ENCODE assay signal across 8 cellular contexts in genomic region chr19:43446746-43447489, GRCh38. TPM values are rescaled to one million over a fixed set of nuclear protein-coding genes. Genes with fewer than 3 reads are reported as not detected.
DNase-seq lines count a peak whose midpoint lies in the region; ATAC-seq and TF ChIP-seq lines count a peak whose summit lies in the region.

No MANE protein-coding gene starts in this region.

- no peak overlapping the region for H4K5ac ChIP-seq in mesendoderm (ENCODE audit: low read length)

- no peaks in the 10 kb centered on the region for H3K79me1 ChIP-seq in mesendoderm (ENCODE audit: low read length)

- intact Hi-C loops in CD4-positive, alpha-beta T cell (cut with DNase I, micrococcal nuclease) = loop anchor here (1.0 to 5.0 kb wide), 7 partner anchors 14 to 148 kb away; partner anchors contain the start of gene PHLDB3 (in 2 of the 2)

- H3K23ac ChIP-seq in mesendoderm (ENCODE audit: low read length) = no peak overlapping the region

- no peaks in the 10 kb centered on the region for H3K27me3 Mint-ChIP-seq in CD4-positive, alpha-beta T cell
- no peaks in the 10 kb centered on the region for H3K27me3 Mint-ChIP-seq in activated CD8-positive, alpha-beta T cell treated with anti-CD3 and anti-CD28 coated beads, Interleukin-2, amount 10 ng/mL, durations not matched to agents 7 days and 5 days (ENCODE audit: low read depth)

- no peak overlapping the region for H3K27ac ChIP-seq in CD4-positive, alpha-beta T cell (ENCODE audit: low read depth, low read length)
- H3K27ac ChIP-seq in effector memory CD4-positive, alpha-beta T cell (ENCODE audit: insufficient read depth, low read length, poor library complexity, severe bottlenecking) = no peak overlapping the region
- H3K27ac ChIP-seq in mesendoderm (ENCODE audit: low read depth, low read length) = no peak overlapping the region

- H3K27me3 ChIP-seq in CD4-positive, alpha-beta T cell (ENCODE audit: control insufficient read depth, insufficient read depth, low read length) = no peaks in the 10 kb centered on the region
- H3K27me3 ChIP-seq in effector memory CD4-positive, alpha-beta T cell (replicated peaks; ENCODE audit: control insufficient read depth, insufficient read depth, low read length, poor library complexity, severe bottlenecking) = no peaks in the 10 kb centered on the region
- H3K27me3 ChIP-seq in mesendoderm (ENCODE audit: insufficient read depth, low read length, poor library complexity) = no peaks in the 10 kb centered on the region

- no peak overlapping the region for H3K4ac ChIP-seq in mesendoderm (ENCODE audit: low read depth, low read length)

- no peak overlapping the region for H3K4me2 ChIP-seq in mesendoderm (ENCODE audit: low read length)

- no peaks in the 10 kb centered on the region for H3K9me3 ChIP-seq in CD4-positive, alpha-beta T cell (ENCODE audit: control insufficient read depth, low read length)
- no peaks in the 10 kb centered on the region for H3K9me3 ChIP-seq in effector memory CD4-positive, alpha-beta T cell (ENCODE audit: control insufficient read depth, low read length)

- DNase-seq in CD4-positive, alpha-beta T cell = peak; percentile 74 to 86 (median 78)
- DNase-seq in HEK293T (ENCODE audit: extremely low spot score) (peak; percentile 80), NCI-H82 (lab: John Stamatoyannopoulos, UW) (peak; percentile 84), mesendoderm (peak; percentile 80)
- DNase-seq in activated CD8-positive, alpha-beta T cell treated with anti-CD3 and anti-CD28 coated beads, Interleukin-2, amount 10 ng/mL, durations not matched to agents 7 days and 5 days = peak; percentile 85
- peak; percentile 52 to 74 (median 69) for DNase-seq in effector memory CD4-positive, alpha-beta T cell
- DNase-seq in stimulated activated CD8-positive, alpha-beta memory T cell treated with anti-CD3 and anti-CD28 coated beads, Interleukin-2, amount 100 ng/mL, for 1 hour (ENCODE audit: low read depth in 2 of 2) = peak; percentile 65 to 72

- POLR2A ChIA-PET in CD4-positive, alpha-beta T cell (lab: Charles Lee) = interaction anchor here (0.5 to 2.7 kb wide), 15 partner anchors 8 to 149 kb away, joined by 3 to 67 read pairs (median 5); partner anchors contain the start of genes IRGQ, PHLDB3 and ZNF576
- POLR2A ChIA-PET in HEK293T (lab: Yijun Ruan, JAX) = interaction anchor here (0.9 to 1.0 kb wide), 2 partner anchors 71 to 72 kb away, joined by 3 to 5 read pairs; no protein-coding TSS in a partner anchor
- POLR2A ChIA-PET in activated CD8-positive, alpha-beta T cell treated with anti-CD3 and anti-CD28 coated beads, Interleukin-2, amount 10 ng/mL, durations not matched to agents 7 days and 5 days (lab: Charles Lee) = interaction anchor here (0.6 to 1.4 kb wide), 5 partner anchors 17 to 148 kb away, joined by 3 to 9 read pairs (median 4); partner anchors contain the start of gene PHLDB3

- H3K9ac ChIP-seq in mesendoderm (ENCODE audit: low read length) = no peak overlapping the region

- no peaks in the 10 kb centered on the region for H3K36me3 ChIP-seq in effector memory CD4-positive, alpha-beta T cell (ENCODE audit: control insufficient read depth, insufficient read depth, low read length)
- no peaks in the 10 kb centered on the region for H3K36me3 ChIP-seq in mesendoderm (ENCODE audit: control insufficient read depth, insufficient read depth, low read length)

- H2BK15ac ChIP-seq in mesendoderm (replicated peaks; ENCODE audit: low read depth) = no peak overlapping the region

- no peak overlapping the region for H3K56ac ChIP-seq in mesendoderm (ENCODE audit: low read length)

- WGBS in mesendoderm (ENCODE audit: extremely low coverage, insufficient coverage, low lambda C conversion rate) = no CpG with 5 or more reads among the region's 14 CpGs

- no peaks in the 10 kb centered on the region for H3K79me2 ChIP-seq in mesendoderm (ENCODE audit: control insufficient read depth, insufficient read depth, low read length)

- CTCF ChIA-PET in CD4-positive, alpha-beta T cell (lab: Charles Lee) = interaction anchor here (0.6 to 5.1 kb wide), 24 partner anchors 10 to 216 kb away, joined by 3 to 96 read pairs (median 6); partner anchors contain the start of genes LYPD3, PHLDB3 and ZNF575
- CTCF ChIA-PET in HEK293T (lab: Yijun Ruan, JAX) = interaction anchor here (0.6 to 4.3 kb wide), 15 partner anchors 8 to 148 kb away, joined by 3 to 63 read pairs (median 5); partner anchors contain the start of genes PHLDB3 and ZNF575
- CTCF ChIA-PET in activated CD8-positive, alpha-beta T cell treated with anti-CD3 and anti-CD28 coated beads, Interleukin-2, amount 10 ng/mL, durations not matched to agents 7 days and 5 days (lab: Charles Lee) = interaction anchor here (0.5 to 6.6 kb wide), 34 partner anchors 10 to 363 kb away, joined by 3 to 387 read pairs (median 5); partner anchors contain the start of genes ETHE1, IRGQ, LYPD3 and PHLDB3

- no peak overlapping the region for H3K18ac ChIP-seq in mesendoderm (ENCODE audit: low read length)

- no peak overlapping the region for H3K4me3 Mint-ChIP-seq in CD4-positive, alpha-beta T cell
- H3K4me3 Mint-ChIP-seq in activated CD8-positive, alpha-beta T cell treated with anti-CD3 and anti-CD28 coated beads, Interleukin-2, amount 10 ng/mL, durations not matched to agents 7 days and 5 days = no peak overlapping the region

- H2BK5ac ChIP-seq in mesendoderm (ENCODE audit: low read length) = no peak overlapping the region

- no peaks in the 10 kb centered on the region for H3K9me3 Mint-ChIP-seq in CD4-positive, alpha-beta T cell
- no peaks in the 10 kb centered on the region for H3K9me3 Mint-ChIP-seq in activated CD8-positive, alpha-beta T cell treated with anti-CD3 and anti-CD28 coated beads, Interleukin-2, amount 10 ng/mL, durations not matched to agents 7 days and 5 days (ENCODE audit: insufficient read depth)

- no peak overlapping the region for H3K4me3 ChIP-seq in effector memory CD4-positive, alpha-beta T cell (ENCODE audit: insufficient read depth, low read depth, low read length, poor library complexity, severe bottlenecking)
- H3K4me3 ChIP-seq in mesendoderm (ENCODE audit: low read length) = no peak overlapping the region

- peak overlapping the region; percentile 81 for H3K27ac Mint-ChIP-seq in CD4-positive, alpha-beta T cell
- H3K27ac Mint-ChIP-seq in activated CD8-positive, alpha-beta T cell treated with anti-CD3 and anti-CD28 coated beads, Interleukin-2, amount 10 ng/mL, durations not matched to agents 7 days and 5 days = peak overlapping the region; percentile 18

- peak; percentile 97 for TF ChIP-seq CTCF in CD4-positive, alpha-beta T cell (IDR thresholded peaks at IDR 0.05)

- H3K36me3 Mint-ChIP-seq in CD4-positive, alpha-beta T cell (ENCODE audit: low read depth) = no peaks in the 10 kb centered on the region
- no peaks in the 10 kb centered on the region for H3K36me3 Mint-ChIP-seq in activated CD8-positive, alpha-beta T cell treated with anti-CD3 and anti-CD28 coated beads, Interleukin-2, amount 10 ng/mL, durations not matched to agents 7 days and 5 days (ENCODE audit: low read depth)

- peaks cover 39% of the 10 kb centered on the region for H3K4me1 Mint-ChIP-seq in CD4-positive, alpha-beta T cell (ENCODE audit: low read depth)
- peaks cover 25% of the 10 kb centered on the region for H3K4me1 Mint-ChIP-seq in activated CD8-positive, alpha-beta T cell treated with anti-CD3 and anti-CD28 coated beads, Interleukin-2, amount 10 ng/mL, durations not matched to agents 7 days and 5 days (ENCODE audit: low read depth)

- H4K8ac ChIP-seq in mesendoderm (ENCODE audit: low read depth, low read length) = no peak overlapping the region

- H2BK120ac ChIP-seq in mesendoderm (ENCODE audit: low read depth, low read length) = no peak overlapping the region

- peak; percentile 86 for ATAC-seq in CD4-positive, alpha-beta T cell (ENCODE audit: poor library complexity)
- ATAC-seq in activated CD8-positive, alpha-beta T cell treated with anti-CD3 and anti-CD28 coated beads, Interleukin-2, amount 10 ng/mL, durations not matched to agents 7 days and 5 days = peak; percentile 88
- ATAC-seq in HG02970 (IDR thresholded peaks at IDR 0.05; ENCODE audit: low FRiP score, unreplicated experiment) = no peak

- no peak overlapping the region for H2AK5ac ChIP-seq in mesendoderm (ENCODE audit: low read length)

- H3K4me1 ChIP-seq in effector memory CD4-positive, alpha-beta T cell (ENCODE audit: control insufficient read depth, insufficient read depth, low read length, poor library complexity, severe bottlenecking) = peaks cover 8% of the 10 kb centered on the region
- H3K4me1 ChIP-seq in mesendoderm (ENCODE audit: control insufficient read depth, low read depth, low read length) = no peaks in the 10 kb centered on the region

TF ChIP-seq in HEK293T, 16 proteins besides CTCF, POLR2A, EP300 and RAD21:
- TF ChIP-seq TARDBP (IDR thresholded peaks at IDR 0.05) = no peak
- TF ChIP-seq FOXA1 (IDR thresholded peaks at IDR 0.05) = no peak
- TF ChIP-seq NFRKB (IDR thresholded peaks at IDR 0.05) = no peak
- no peak for TF ChIP-seq BHLHE40 (IDR thresholded peaks at IDR 0.05; ENCODE audit: borderline replicate concordance)

RNA-seq across cellular contexts. Expression of gene LYPD3, which starts 18.5 kb away (rescaled TPM):
- 10 to 100 TPM; 35.6 to 37.3 TPM for total RNA-seq in CD4-positive, alpha-beta T cell
- 1 to 10 TPM in 1 of 2 experiments, under 1 TPM in 1; 0.68 to 1.1 TPM for total RNA-seq in activated CD8-positive, alpha-beta T cell treated with anti-CD3 and anti-CD28 coated beads, Interleukin-2, amount 10 ng/mL, durations not matched to agents 7 days and 5 days
- polyA plus RNA-seq in mesendoderm (2013, experiment 1 of 2) = 2.9 TPM
- 2.3 TPM for polyA plus RNA-seq in mesendoderm (2013, experiment 2 of 2)

RNA-seq across cellular contexts. Expression of gene TEX101, which starts 32.2 kb away (rescaled TPM):
- not detected for total RNA-seq in CD4-positive, alpha-beta T cell
- not detected for total RNA-seq in activated CD8-positive, alpha-beta T cell treated with anti-CD3 and anti-CD28 coated beads, Interleukin-2, amount 10 ng/mL, durations not matched to agents 7 days and 5 days
- polyA plus RNA-seq in mesendoderm (2013, experiment 1 of 2) = 0.46 TPM
- 0.35 TPM for polyA plus RNA-seq in mesendoderm (2013, experiment 2 of 2)

RNA-seq across cellular contexts. Expression of gene PHLDB3, which starts 57.6 kb away (rescaled TPM):
- total RNA-seq in CD4-positive, alpha-beta T cell = 10 to 100 TPM; 75.1 to 77.4 TPM
- 10 to 100 TPM; 14.9 to 15.5 TPM for total RNA-seq in activated CD8-positive, alpha-beta T cell treated with anti-CD3 and anti-CD28 coated beads, Interleukin-2, amount 10 ng/mL, durations not matched to agents 7 days and 5 days
- 2.3 TPM for polyA plus RNA-seq in mesendoderm (2013, experiment 1 of 2)
- polyA plus RNA-seq in mesendoderm (2013, experiment 2 of 2) = 2.3 TPM

Comparison
In these comparisons a context has a peak if more than half of its experiments do, and no peak if none do; other contexts are left out.
1. RNA of gene LYPD3, which starts 18.5 kb away (total RNA-seq): 35.6 to 37.3 TPM in CD4-positive, alpha-beta T cell; 0.68 to 1.1 TPM in activated CD8-positive, alpha-beta T cell treated with anti-CD3 and anti-CD28 coated beads, Interleukin-2, amount 10 ng/mL, durations not matched to agents 7 days and 5 days; every median in the first group is over 10 times any median in the second.
2. RNA of gene PHLDB3, which starts 57.6 kb away (total RNA-seq): 75.1 to 77.4 TPM in CD4-positive, alpha-beta T cell; 14.9 to 15.5 TPM in activated CD8-positive, alpha-beta T cell treated with anti-CD3 and anti-CD28 coated beads, Interleukin-2, amount 10 ng/mL, durations not matched to agents 7 days and 5 days; every median in the first group is over 4 times any median in the second.
3. Peak in every context shown above with its lines, with median percentiles within 50 percentile points of each other: DNase-seq.